Comparison of ENCODE assay signal across 19 cellular contexts in the genomic region with DNA sequence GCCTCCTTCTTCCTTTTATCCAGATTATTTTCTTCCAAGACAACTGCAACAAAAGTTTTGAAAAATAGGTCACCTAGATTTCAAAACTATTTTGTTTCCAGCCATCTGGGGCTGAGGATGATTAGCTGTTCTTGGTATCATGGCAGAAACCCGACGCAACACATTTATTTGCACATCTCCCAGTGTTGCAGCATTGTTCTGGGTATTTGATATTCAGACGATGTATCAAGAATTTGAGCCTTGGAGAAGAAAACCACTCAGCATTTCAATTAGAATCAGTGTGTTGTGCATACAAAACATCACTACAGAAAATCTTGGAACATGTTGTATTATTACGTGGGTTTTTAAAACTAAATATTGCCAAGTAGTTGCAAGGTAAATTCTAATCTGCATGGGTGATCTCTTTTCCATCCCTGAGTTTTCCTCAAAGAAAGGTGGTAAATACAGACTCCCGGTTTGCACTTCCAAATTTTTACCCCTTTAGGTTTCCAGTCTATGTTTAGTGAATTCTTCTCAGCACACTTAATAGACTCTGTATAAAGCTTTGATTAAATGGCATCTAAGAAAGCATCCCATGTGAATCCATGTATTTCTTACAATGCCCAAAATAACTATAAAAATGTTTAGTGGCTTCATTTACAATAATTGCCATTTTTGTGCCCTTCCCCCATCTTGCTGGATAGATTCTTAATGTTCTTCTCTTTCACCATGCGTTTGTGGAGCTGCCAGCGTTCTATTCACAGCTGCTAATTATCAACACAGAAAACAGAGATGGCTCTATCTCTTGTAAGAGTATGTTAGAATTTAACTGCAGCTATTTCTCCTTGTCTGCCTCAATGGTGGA. TPM values are rescaled to one million over a fixed set of nuclear protein-coding genes. Genes with fewer than 3 reads are reported as not detected.
DNase-seq lines count a peak whose midpoint lies in the region; ATAC-seq and TF ChIP-seq lines count a peak whose summit lies in the region.
"Had no signal": no experiment of that assay in that cellular context is flagged by ENCODE, and none has a peak within 500 bp of the region (broad histone marks: within the 10 kb centered on the region; RNA-seq: fewer than 3 reads in every experiment).

No MANE protein-coding gene starts in this region.

- no peaks in the 10 kb centered on the region for H3K9me3 ChIP-seq in endodermal cell (ENCODE audit: control insufficient read depth, low read length)
- H3K9me3 ChIP-seq in suprapubic skin, result no peaks in the 10 kb centered on the region

- H3K27ac Mint-ChIP-seq in WTC11 (peak overlapping the region; percentile 3; the same call in 1 of the 2 replicates), endodermal cell (no peak overlapping the region)
- H3K27ac Mint-ChIP-seq: B cell, CD14-positive monocyte had no signal

- peaks cover 6% of the 10 kb centered on the region for H3K9me3 Mint-ChIP-seq in WTC11
- H3K9me3 Mint-ChIP-seq in endodermal cell, result peaks cover 10% of the 10 kb centered on the region

- CTCF ChIA-PET in WTC11 (lab: Charles Lee), result no interaction called here

- POLR2A ChIA-PET in WTC11 (lab: Charles Lee), result no interaction called here

- H3K4me1 ChIP-seq in endodermal cell (ENCODE audit: control insufficient read depth, insufficient read depth, low read length) (no peaks in the 10 kb centered on the region), suprapubic skin (no peaks in the 10 kb centered on the region)
- H3K4me1 ChIP-seq: SJCRH30 had no signal

- no peak for TF ChIP-seq POLR2A in suprapubic skin (IDR thresholded peaks at IDR 0.05)

- peak overlapping the region; percentile 69 for H3K27ac ChIP-seq in endodermal cell (ENCODE audit: low read depth, low read length)
- H3K27ac ChIP-seq in temporal lobe (ENCODE audit: low read depth, low read length), result peak overlapping the region; percentile 75
- no peak overlapping the region for H3K27ac ChIP-seq in suprapubic skin
- H3K27ac ChIP-seq: SJCRH30 had no signal

- TF ChIP-seq CTCF in WTC11 (IDR thresholded peaks at IDR 0.05), result no peak
- no peak for TF ChIP-seq CTCF in endodermal cell (conservative IDR thresholded peaks at IDR 0.05)
- TF ChIP-seq CTCF in suprapubic skin (IDR thresholded peaks at IDR 0.05), result no peak

- no peak for ATAC-seq in WTC11

- H3K4me1 Mint-ChIP-seq in WTC11 (peaks cover 41% of the 10 kb centered on the region), endodermal cell (peaks cover 25% of the 10 kb centered on the region)
- H3K4me1 Mint-ChIP-seq: CD14-positive monocyte had no signal

- H3K9ac ChIP-seq in endodermal cell (ENCODE audit: extremely low read depth, low read length, poor library complexity, severe bottlenecking), result no peak overlapping the region

- TF ChIP-seq EP300 in suprapubic skin (IDR thresholded peaks at IDR 0.05), result no peak

- H3K4me3 Mint-ChIP-seq in WTC11 (no peak overlapping the region), endodermal cell (no peak overlapping the region)
- H3K4me3 Mint-ChIP-seq: B cell, CD14-positive monocyte had no signal

- 87 to 89% methylated on average over 5 to 7 of the region's 7 CpGs for WGBS in endodermal cell (ENCODE audit: insufficient coverage in 1 of 2, insufficient read length in 1 of 2), 2 experiments
- 75% methylated on average over 7 of the region's 7 CpGs for WGBS in suprapubic skin

- H3K36me3 ChIP-seq in endodermal cell (ENCODE audit: control insufficient read depth, insufficient read depth, low read length) (no peaks in the 10 kb centered on the region), suprapubic skin (no peaks in the 10 kb centered on the region)

- H3K27me3 ChIP-seq in endodermal cell (ENCODE audit: control insufficient read depth, insufficient read depth, low read length, poor library complexity, severe bottlenecking) (no peaks in the 10 kb centered on the region), suprapubic skin (no peaks in the 10 kb centered on the region)
- H3K27me3 ChIP-seq: SJCRH30 had no signal

- DNase-seq in WTC11 (ENCODE audit: low spot score), result no peak
- DNase-seq in endodermal cell, result no peak
- peak; percentile 27 for DNase-seq in middle frontal gyrus (ENCODE audit: extremely low spot score, low spot score)
- no peak for DNase-seq in NCI-H146 (lab: John Stamatoyannopoulos, UW)
- no peak for DNase-seq in activated naive CD4-positive, alpha-beta T cell (lab: John Stamatoyannopoulos, UW)
- no peak for DNase-seq in suprapubic skin (ENCODE audit: low spot score in 2 of 2)
- DNase-seq: DMS79, KG1, NCI-H1105 treated with DMSO at 0.1 percent for 48 hours, NCI-H1694, NCI-H2081, NCI-H2171, NCI-H446, NCI-H526, OCI-M1, SJCRH30 had no signal

- H3K36me3 Mint-ChIP-seq in WTC11, result peaks cover 14% of the 10 kb centered on the region
- peaks cover 13% of the 10 kb centered on the region for H3K36me3 Mint-ChIP-seq in endodermal cell (ENCODE audit: low read depth)
- H3K36me3 Mint-ChIP-seq: CD14-positive monocyte had no signal

- H3K27me3 Mint-ChIP-seq in WTC11 (ENCODE audit: low read depth) (no peaks in the 10 kb centered on the region), endodermal cell (ENCODE audit: insufficient read depth) (no peaks in the 10 kb centered on the region)
- H3K27me3 Mint-ChIP-seq: B cell had no signal

- no peak overlapping the region for H3K4me3 ChIP-seq in endodermal cell (ENCODE audit: low read length)
- no peak overlapping the region for H3K4me3 ChIP-seq in suprapubic skin
- H3K4me3 ChIP-seq: SJCRH30 had no signal

TF ChIP-seq in WTC11, 78 proteins besides CTCF, POLR2A, EP300 and RAD21 (continues in another document):
- TF ChIP-seq NFYB (CRISPR knock-in tag; conservative IDR thresholded peaks at IDR 0.05; ENCODE audit: low read depth) (no peak), OVOL2 (CRISPR knock-in tag; IDR thresholded peaks at IDR 0.05; ENCODE audit: borderline replicate concordance) (no peak), GTF2I (CRISPR knock-in tag; conservative IDR thresholded peaks at IDR 0.05) (no peak), HMGA2 (CRISPR knock-in tag; IDR thresholded peaks at IDR 0.05) (no peak)
- TF ChIP-seq, protein P1, sequence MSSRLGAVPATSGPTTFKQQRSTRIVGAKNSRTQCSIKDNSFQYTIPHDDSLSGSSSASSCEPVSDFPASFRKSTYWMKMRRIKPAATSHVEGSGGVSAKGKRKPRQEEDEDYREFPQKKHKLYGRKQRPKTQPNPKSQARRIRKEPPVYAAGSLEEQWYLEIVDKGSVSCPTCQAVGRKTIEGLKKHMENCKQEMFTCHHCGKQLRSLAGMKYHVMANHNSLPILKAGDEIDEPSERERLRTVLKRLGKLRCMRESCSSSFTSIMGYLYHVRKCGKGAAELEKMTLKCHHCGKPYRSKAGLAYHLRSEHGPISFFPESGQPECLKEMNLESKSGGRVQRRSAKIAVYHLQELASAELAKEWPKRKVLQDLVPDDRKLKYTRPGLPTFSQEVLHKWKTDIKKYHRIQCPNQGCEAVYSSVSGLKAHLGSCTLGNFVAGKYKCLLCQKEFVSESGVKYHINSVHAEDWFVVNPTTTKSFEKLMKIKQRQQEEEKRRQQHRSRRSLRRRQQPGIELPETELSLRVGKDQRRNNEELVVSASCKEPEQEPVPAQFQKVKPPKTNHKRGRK (CRISPR knock-in tag; IDR thresholded peaks at IDR 0.05; ENCODE audit: borderline replicate concordance), result no peak
- TF ChIP-seq, protein P2, sequence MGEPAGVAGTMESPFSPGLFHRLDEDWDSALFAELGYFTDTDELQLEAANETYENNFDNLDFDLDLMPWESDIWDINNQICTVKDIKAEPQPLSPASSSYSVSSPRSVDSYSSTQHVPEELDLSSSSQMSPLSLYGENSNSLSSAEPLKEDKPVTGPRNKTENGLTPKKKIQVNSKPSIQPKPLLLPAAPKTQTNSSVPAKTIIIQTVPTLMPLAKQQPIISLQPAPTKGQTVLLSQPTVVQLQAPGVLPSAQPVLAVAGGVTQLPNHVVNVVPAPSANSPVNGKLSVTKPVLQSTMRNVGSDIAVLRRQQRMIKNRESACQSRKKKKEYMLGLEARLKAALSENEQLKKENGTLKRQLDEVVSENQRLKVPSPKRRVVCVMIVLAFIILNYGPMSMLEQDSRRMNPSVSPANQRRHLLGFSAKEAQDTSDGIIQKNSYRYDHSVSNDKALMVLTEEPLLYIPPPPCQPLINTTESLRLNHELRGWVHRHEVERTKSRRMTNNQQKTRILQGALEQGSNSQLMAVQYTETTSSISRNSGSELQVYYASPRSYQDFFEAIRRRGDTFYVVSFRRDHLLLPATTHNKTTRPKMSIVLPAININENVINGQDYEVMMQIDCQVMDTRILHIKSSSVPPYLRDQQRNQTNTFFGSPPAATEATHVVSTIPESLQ (CRISPR knock-in tag; IDR thresholded peaks at IDR 0.05), result no peak
- TF ChIP-seq, protein P3, sequence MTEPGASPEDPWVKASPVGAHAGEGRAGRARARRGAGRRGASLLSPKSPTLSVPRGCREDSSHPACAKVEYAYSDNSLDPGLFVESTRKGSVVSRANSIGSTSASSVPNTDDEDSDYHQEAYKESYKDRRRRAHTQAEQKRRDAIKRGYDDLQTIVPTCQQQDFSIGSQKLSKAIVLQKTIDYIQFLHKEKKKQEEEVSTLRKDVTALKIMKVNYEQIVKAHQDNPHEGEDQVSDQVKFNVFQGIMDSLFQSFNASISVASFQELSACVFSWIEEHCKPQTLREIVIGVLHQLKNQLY (CRISPR knock-in tag; IDR thresholded peaks at IDR 0.05), result no peak
- TF ChIP-seq, protein P4, sequence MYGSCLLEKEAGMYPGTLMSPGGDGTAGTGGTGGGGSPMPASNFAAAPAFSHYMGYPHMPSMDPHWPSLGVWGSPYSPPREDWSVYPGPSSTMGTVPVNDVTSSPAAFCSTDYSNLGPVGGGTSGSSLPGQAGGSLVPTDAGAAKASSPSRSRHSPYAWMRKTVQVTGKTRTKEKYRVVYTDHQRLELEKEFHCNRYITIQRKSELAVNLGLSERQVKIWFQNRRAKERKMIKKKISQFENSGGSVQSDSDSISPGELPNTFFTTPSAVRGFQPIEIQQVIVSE (CRISPR knock-in tag; IDR thresholded peaks at IDR 0.05; ENCODE audit: borderline replicate concordance), result no peak
- TF ChIP-seq, protein P5, sequence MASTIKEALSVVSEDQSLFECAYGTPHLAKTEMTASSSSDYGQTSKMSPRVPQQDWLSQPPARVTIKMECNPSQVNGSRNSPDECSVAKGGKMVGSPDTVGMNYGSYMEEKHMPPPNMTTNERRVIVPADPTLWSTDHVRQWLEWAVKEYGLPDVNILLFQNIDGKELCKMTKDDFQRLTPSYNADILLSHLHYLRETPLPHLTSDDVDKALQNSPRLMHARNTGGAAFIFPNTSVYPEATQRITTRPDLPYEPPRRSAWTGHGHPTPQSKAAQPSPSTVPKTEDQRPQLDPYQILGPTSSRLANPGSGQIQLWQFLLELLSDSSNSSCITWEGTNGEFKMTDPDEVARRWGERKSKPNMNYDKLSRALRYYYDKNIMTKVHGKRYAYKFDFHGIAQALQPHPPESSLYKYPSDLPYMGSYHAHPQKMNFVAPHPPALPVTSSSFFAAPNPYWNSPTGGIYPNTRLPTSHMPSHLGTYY (CRISPR knock-in tag; IDR thresholded peaks at IDR 0.05), result no peak

RNA-seq across cellular contexts. Expression of a gene that starts 50.6 kb away (rescaled TPM):
- total RNA-seq in WTC11 (2021), result 10.9 to 11.9 TPM (median 11.8 TPM) in 3 replicates
- total RNA-seq in endodermal cell, result 10 to 100 TPM in 1 of 2 donors, 1 to 10 TPM in 1; 6.9 to 16.7 TPM
- 26.2 TPM for polyA plus RNA-seq in endodermal cell (2013, experiment 1 of 2)
- 26.9 TPM for polyA plus RNA-seq in endodermal cell (2013, experiment 2 of 2)
- 49.7 TPM for total RNA-seq in temporal lobe
- total RNA-seq in suprapubic skin, result under 1 TPM in 1 of 4 donors, not detected in 3; 0.45 TPM
